34 cellular contexts compared by ENCODE assay signal in genomic region chr18:13642440-13642827, GRCh38.
DNase-seq lines count a peak whose midpoint lies in the region; ATAC-seq, FAIRE-seq and TF ChIP-seq lines count a peak whose summit lies in the region.
"Had no signal": no experiment of that assay in that cellular context is flagged by ENCODE, and none has a peak within 500 bp of the region (broad histone marks: within the 10 kb centered on the region; RNA-seq: fewer than 3 reads in every experiment).

No MANE protein-coding gene starts in this region.

- H3K9me3 ChIP-seq in HUES48 (ENCODE audit: control insufficient read depth, insufficient read depth, low read length) (no peaks in the 10 kb centered on the region), astrocyte (ENCODE audit: insufficient read depth, low read depth, low read length) (no peaks in the 10 kb centered on the region), hepatocyte (ENCODE audit: low read depth) (no peaks in the 10 kb centered on the region), gastrocnemius medialis (no peaks in the 10 kb centered on the region)
- H3K9me3 ChIP-seq: pancreas, right lobe of liver, SJCRH30 had no signal

- H3K4me3 Mint-ChIP-seq in astrocyte (ENCODE audit: unreplicated experiment), result no peak overlapping the region
- H3K4me3 Mint-ChIP-seq: activated CD8-positive, alpha-beta T cell treated with anti-CD3 and anti-CD28 coated beads, Interleukin-2, amount 10 ng/mL, durations not matched to agents 7 days and 5 days; activated naive CD4-positive, alpha-beta T cell treated with anti-CD3 and anti-CD28 coated beads, Interleukin-2, amount 50 U/mL, for 24 hours; effector memory CD8-positive, alpha-beta T cell; IgD-negative memory B cell had no signal

- H4K20me1 ChIP-seq in astrocyte (ENCODE audit: insufficient read depth, low read length), result no peaks in the 10 kb centered on the region
- H4K20me1 ChIP-seq in hepatocyte (ENCODE audit: insufficient read depth, poor library complexity, severe bottlenecking), result no peaks in the 10 kb centered on the region

- no peak overlapping the region for H3K27ac Mint-ChIP-seq in astrocyte (ENCODE audit: unreplicated experiment)
- H3K27ac Mint-ChIP-seq: activated CD8-positive, alpha-beta T cell treated with anti-CD3 and anti-CD28 coated beads, Interleukin-2, amount 10 ng/mL, durations not matched to agents 7 days and 5 days; activated naive CD4-positive, alpha-beta T cell treated with anti-CD3 and anti-CD28 coated beads, Interleukin-2, amount 50 U/mL, for 24 hours; effector memory CD8-positive, alpha-beta T cell; IgD-negative memory B cell had no signal

- no peak for FAIRE-seq in astrocyte (lab: Jason Lieb, UNC)
- FAIRE-seq: bronchial epithelial cell, colon, pancreas, RCC 7860 had no signal

- H3K9ac ChIP-seq in HUES48 (ENCODE audit: low read depth, low read length) (no peak overlapping the region), astrocyte (ENCODE audit: low read length) (no peak overlapping the region)
- H3K9ac ChIP-seq: BLaER1 had no signal

- peaks cover 3% of the 10 kb centered on the region for H3K36me3 Mint-ChIP-seq in astrocyte (ENCODE audit: low read depth, unreplicated experiment)

- H3K9me3 Mint-ChIP-seq in astrocyte (ENCODE audit: unreplicated experiment), result peaks cover 7% of the 10 kb centered on the region
- H3K9me3 Mint-ChIP-seq: activated naive CD4-positive, alpha-beta T cell treated with anti-CD3 and anti-CD28 coated beads, Interleukin-2, amount 50 U/mL, for 24 hours; effector memory CD8-positive, alpha-beta T cell had no signal

- no peak for TF ChIP-seq POLR2A in gastrocnemius medialis (IDR thresholded peaks at IDR 0.05)

- H3K27ac ChIP-seq in HUES48 (ENCODE audit: low read depth, low read length) (no peak overlapping the region), astrocyte (ENCODE audit: low read depth, low read length) (no peak overlapping the region), hepatocyte (no peak overlapping the region), gastrocnemius medialis (peak overlapping the region; percentile 49 to 59 (median 52))
- H3K27ac ChIP-seq: BLaER1, SJCRH30 had no signal

- no peaks in the 10 kb centered on the region for H3K9me2 ChIP-seq in hepatocyte (replicated peaks; ENCODE audit: insufficient read depth)

- TF ChIP-seq CTCF in astrocyte (IDR thresholded peaks at IDR 0.05; ENCODE audit: insufficient read depth, low read depth, low read length), result no peak
- TF ChIP-seq CTCF in hepatocyte (IDR thresholded peaks at IDR 0.05; ENCODE audit: poor library complexity), result no peak
- TF ChIP-seq CTCF in gastrocnemius medialis (IDR thresholded peaks at IDR 0.05 in 4 of 5, conservative IDR thresholded peaks at IDR 0.05 in 1 of 5), result no peak

- peaks cover 6% of the 10 kb centered on the region for H3K4me1 Mint-ChIP-seq in astrocyte (ENCODE audit: low read depth, unreplicated experiment)
- H3K4me1 Mint-ChIP-seq: activated naive CD4-positive, alpha-beta T cell treated with anti-CD3 and anti-CD28 coated beads, Interleukin-2, amount 50 U/mL, for 24 hours had no signal

- H3K27me3 ChIP-seq in HUES48 (ENCODE audit: control insufficient read depth, insufficient read depth, low read length), result peaks cover 6% of the 10 kb centered on the region; the same call in 1 of the 2 replicates
- H3K27me3 ChIP-seq in astrocyte (ENCODE audit: insufficient read depth, low read length), result peaks cover 11% of the 10 kb centered on the region
- H3K27me3 ChIP-seq in hepatocyte, result no peaks in the 10 kb centered on the region
- no peaks in the 10 kb centered on the region for H3K27me3 ChIP-seq in gastrocnemius medialis
- H3K27me3 ChIP-seq: BLaER1, pancreas, right lobe of liver, SJCRH30 had no signal

- peak overlapping the region; percentile 52; the same call in 1 of the 2 replicates for H3K4me3 ChIP-seq in HUES48 (ENCODE audit: low read depth, low read length)
- H3K4me3 ChIP-seq in astrocyte (ENCODE audit: insufficient read depth, low read depth, low read length), result no peak overlapping the region
- H3K4me3 ChIP-seq in hepatocyte, result no peak overlapping the region
- peak overlapping the region in 1 of 4 donors; percentile 24 for H3K4me3 ChIP-seq in gastrocnemius medialis
- H3K4me3 ChIP-seq: BLaER1, SJCRH30 had no signal

- no peak for ATAC-seq in gastrocnemius medialis
- no peak for ATAC-seq in GM19328 (IDR thresholded peaks at IDR 0.05; ENCODE audit: unreplicated experiment)
- ATAC-seq: activated CD8-positive, alpha-beta T cell treated with anti-CD3 and anti-CD28 coated beads, Interleukin-2, amount 10 ng/mL, durations not matched to agents 7 days and 5 days; effector memory CD8-positive, alpha-beta T cell; HCT116 had no signal

- no peaks in the 10 kb centered on the region for H3K4me1 ChIP-seq in HUES48 (ENCODE audit: control insufficient read depth, insufficient read depth, low read length)
- no peaks in the 10 kb centered on the region for H3K4me1 ChIP-seq in astrocyte (ENCODE audit: insufficient read depth, low read length)
- no peaks in the 10 kb centered on the region for H3K4me1 ChIP-seq in hepatocyte (ENCODE audit: insufficient read depth)
- peaks cover 0 to 2% of the 10 kb centered on the region in 2 donors for H3K4me1 ChIP-seq in gastrocnemius medialis
- H3K4me1 ChIP-seq: pancreas, right lobe of liver, SJCRH30 had no signal

- H3K36me3 ChIP-seq in HUES48 (ENCODE audit: control insufficient read depth, insufficient read depth, low read length) (no peaks in the 10 kb centered on the region), astrocyte (ENCODE audit: insufficient read depth, low read length) (no peaks in the 10 kb centered on the region), hepatocyte (replicated peaks; ENCODE audit: insufficient read depth, low read depth) (no peaks in the 10 kb centered on the region), gastrocnemius medialis (peaks cover 0 to 9% of the 10 kb centered on the region in 2 donors)
- H3K36me3 ChIP-seq: pancreas, SJCRH30 had no signal

- peaks cover 9% of the 10 kb centered on the region for H3K27me3 Mint-ChIP-seq in astrocyte (ENCODE audit: low read depth, unreplicated experiment)
- H3K27me3 Mint-ChIP-seq: activated naive CD4-positive, alpha-beta T cell treated with anti-CD3 and anti-CD28 coated beads, Interleukin-2, amount 50 U/mL, for 24 hours; effector memory CD8-positive, alpha-beta T cell; IgD-negative memory B cell had no signal

- H3K4me2 ChIP-seq in astrocyte (ENCODE audit: low read length), result peak overlapping the region; percentile 77
- peak overlapping the region; percentile 87 for H3K4me2 ChIP-seq in hepatocyte
- H3K4me2 ChIP-seq: BLaER1 had no signal

- no peak for DNase-seq in astrocyte (ENCODE audit: low read depth)
- DNase-seq in hepatocyte (ENCODE audit: low spot score), result no peak
- DNase-seq in gastrocnemius medialis, result no peak
- no peak for DNase-seq in DMS 273 treated with DMSO at 0.1 percent for 48 hours (lab: John Stamatoyannopoulos, UW)
- no peak for DNase-seq in pons (ENCODE audit: low spot score)
- DNase-seq in epidermal melanocyte (ENCODE audit: insufficient read length, low spot score), result no peak
- DNase-seq: activated CD4-positive, alpha-beta T cell treated with anti-CD3 and anti-CD28 coated beads for 4 hours; activated CD8-positive, alpha-beta T cell treated with anti-CD3 and anti-CD28 coated beads, Interleukin-2, amount 10 ng/mL, durations not matched to agents 7 days and 5 days; activated T-cell treated with anti-CD3 and anti-CD28 coated beads for 4 hours; amygdala; effector memory CD8-positive, alpha-beta T cell; EL; foreskin fibroblast; hippocampal formation; mesendoderm; NCI-H2107; NCI-H446; NCI-H748 treated with DMSO at 0.1 percent for 48 hours; pancreas; SJCRH30; stimulated activated CD4-positive, alpha-beta T cell treated with anti-CD3 and anti-CD28 coated beads, Interleukin-12 subunit alpha, Interleukin-12 subunit beta, amount 100 ng/mL, for 4 hours; stimulated activated CD4-positive, alpha-beta T cell treated with anti-CD3 and anti-CD28 coated beads, Interleukin-2, amount 100 ng/mL, for 48 hours; T-helper 9 cell; trophoblast cell had no signal

- in situ Hi-C loops in gastrocnemius medialis (cut with MboI; ENCODE audit: low sequenced_read_pairs in 4 of 4), result loop anchor here in 2 of 4 donors (25.0 kb wide), 2 partner anchors 95 to 430 kb away; partner anchors contain the start of genes FAM210A (in 1 of the 2), LDLRAD4 (in 1 of the 2) and RNMT (in 1 of the 2)

- no peaks in the 10 kb centered on the region for H3K79me2 ChIP-seq in astrocyte (ENCODE audit: insufficient read depth, low read length)
- no peaks in the 10 kb centered on the region for H3K79me2 ChIP-seq in hepatocyte

- WGBS in hepatocyte (ENCODE audit: low lambda C conversion rate, missing lambda C conversion rate), result 93% methylated on average over 15 of the region's 15 CpGs

- H2AFZ ChIP-seq in astrocyte (ENCODE audit: low read depth, low read length) (peak overlapping the region; percentile 52), hepatocyte (peak overlapping the region; percentile 71)

- intact Hi-C loops in gastrocnemius medialis (cut with DNase I; ENCODE audit: low total_unique reads), result no loop called here

Comparison
In these comparisons a context has a peak if more than half of its experiments do, and no peak if none do; other contexts are left out.
1. H3K27ac ChIP-seq: peak in gastrocnemius medialis (4 of 4); none in HUES48 (single experiment), astrocyte (single experiment) and hepatocyte (single experiment).